In genomic region chr5:1789446-1789837, GRCh38 we compare ENCODE assay signal across 8 cellular contexts. TPM values are rescaled to one million over a fixed set of nuclear protein-coding genes. Genes with fewer than 3 reads are reported as not detected.
A peak's percentile ranks its signal among the peaks of the same experiment; 100 is the strongest.
DNase-seq lines count a peak whose midpoint lies in the region; ATAC-seq, FAIRE-seq and TF ChIP-seq lines count a peak whose summit lies in the region.
"Not testable (repeated sequence)": the region's sequence is repeated elsewhere in the genome, so short reads cannot be mapped to it uniquely, and the experiment has no call there.

No MANE protein-coding gene starts in this region.

- DNase-seq in A673 (ENCODE audit: low spot score) (peak; percentile 76), M059J (ENCODE audit: low read depth) (peak; percentile 71), MCF 10A (ENCODE audit: unreplicated experiment) (peak; percentile 56), fibroblast of the aortic adventitia (ENCODE audit: low read depth) (peak; percentile 71)
- DNase-seq in GM12892 (ENCODE audit: insufficient read length); activated T-cell treated with anti-CD3 and anti-CD28 coated beads, Interleukin-2, amount 50 U/mL, for 24 hours; neural progenitor cell (ENCODE audit: low spot score): not testable (repeated sequence)

- peak; percentile 81 for ATAC-seq in SK-N-SH treated with all-trans-retinoic acid at 6 μM for 48 hours

- H3K27ac ChIP-seq in A673 (ENCODE audit: low read depth, low read length, poor library complexity, severe bottlenecking); neural progenitor cell: not testable (repeated sequence)

- H3K9me3 Mint-ChIP-seq in activated T-cell treated with anti-CD3 and anti-CD28 coated beads, Interleukin-2, amount 50 U/mL, for 24 hours; MCF 10A (ENCODE audit: unreplicated experiment); neural progenitor cell: not testable (repeated sequence)

- CTCF ChIA-PET in A673 (lab: Charles Lee); MCF 10A (lab: Yijun Ruan, JAX): not testable (repeated sequence)

- intact Hi-C loops in A673 (cut with micrococcal nuclease; ENCODE audit: unreplicated experiment); MCF 10A (cut with micrococcal nuclease): not testable (repeated sequence)

- H4K20me1 ChIP-seq in neural progenitor cell (ENCODE audit: low read depth) = not testable (repeated sequence)

- not testable (repeated sequence) for H3K36me3 Mint-ChIP-seq in activated T-cell treated with anti-CD3 and anti-CD28 coated beads, Interleukin-2, amount 50 U/mL, for 24 hours (ENCODE audit: low read depth); MCF 10A (ENCODE audit: insufficient read depth, unreplicated experiment); neural progenitor cell

- peaks cover 11% of the 10 kb centered on the region for H3F3A ChIP-seq in neural progenitor cell (ENCODE audit: low read depth)

- BruUV-seq in A673 (replicated peaks; lab: Mats Ljungman, UMichigan); MCF 10A (replicated peaks; lab: Mats Ljungman, UMichigan): not testable (repeated sequence)

- not testable (repeated sequence) for H3K9ac ChIP-seq in neural progenitor cell

- not testable (repeated sequence) for H3K9me3 ChIP-seq in A673 (ENCODE audit: low read depth, low read length, poor library complexity, severe bottlenecking); neural progenitor cell (ENCODE audit: low read depth)

- not testable (repeated sequence) for TF ChIP-seq POLR2A in GM12892 (IDR thresholded peaks at IDR 0.05; ENCODE audit: low read depth, low read length)

- FAIRE-seq in GM12892 (lab: Jason Lieb, UNC) = peak; percentile 63

- H3K36me3 ChIP-seq in A673 (ENCODE audit: insufficient read depth, low read length, poor library complexity, severe bottlenecking); neural progenitor cell: not testable (repeated sequence)

- not testable (repeated sequence) for H3K4me3 Mint-ChIP-seq in activated T-cell treated with anti-CD3 and anti-CD28 coated beads, Interleukin-2, amount 50 U/mL, for 24 hours; neural progenitor cell
- peak overlapping the region; percentile 2 for H3K4me3 Mint-ChIP-seq in MCF 10A (ENCODE audit: unreplicated experiment)

- H3K27me3 ChIP-seq in A673 (replicated peaks; ENCODE audit: insufficient read depth, low read depth, low read length, poor library complexity); neural progenitor cell: not testable (repeated sequence)

- H3K4me1 ChIP-seq in A673 (ENCODE audit: insufficient read depth, low read length, poor library complexity, severe bottlenecking) (peaks cover 29% of the 10 kb centered on the region), neural progenitor cell (peaks cover 13% of the 10 kb centered on the region)

- H3K27me3 Mint-ChIP-seq in activated T-cell treated with anti-CD3 and anti-CD28 coated beads, Interleukin-2, amount 50 U/mL, for 24 hours; MCF 10A (ENCODE audit: insufficient read depth, unreplicated experiment); neural progenitor cell (ENCODE audit: insufficient read depth, low read depth): not testable (repeated sequence)

- peak overlapping the region; percentile 71 for H2AFZ ChIP-seq in neural progenitor cell (replicated peaks)

- POLR2A ChIA-PET in A673 (lab: Charles Lee; ENCODE audit: low non-redundant PET) = not testable (repeated sequence)
- POLR2A ChIA-PET in MCF 10A (lab: Yijun Ruan, JAX) = interaction anchor here (0.9 to 1.5 kb wide), 4 partner anchors 11 to 98 kb away, joined by 3 to 4 read pairs (median 3); no protein-coding TSS in a partner anchor

- H3K79me2 ChIP-seq in neural progenitor cell (ENCODE audit: low read depth) = not testable (repeated sequence)

- H3K4me1 Mint-ChIP-seq in activated T-cell treated with anti-CD3 and anti-CD28 coated beads, Interleukin-2, amount 50 U/mL, for 24 hours (ENCODE audit: low read depth) = peaks cover 77% of the 10 kb centered on the region
- H3K4me1 Mint-ChIP-seq in MCF 10A (ENCODE audit: insufficient read depth, unreplicated experiment) = not testable (repeated sequence)
- H3K4me1 Mint-ChIP-seq in neural progenitor cell = peaks cover 19% of the 10 kb centered on the region

- H3K27ac Mint-ChIP-seq in activated T-cell treated with anti-CD3 and anti-CD28 coated beads, Interleukin-2, amount 50 U/mL, for 24 hours = peak overlapping the region; percentile 14
- H3K27ac Mint-ChIP-seq in MCF 10A (ENCODE audit: low read depth, unreplicated experiment) = peak overlapping the region; percentile 2
- not testable (repeated sequence) for H3K27ac Mint-ChIP-seq in neural progenitor cell

- TF ChIP-seq CTCF in A673 (conservative IDR thresholded peaks at IDR 0.05; ENCODE audit: low read depth, low read length); MCF 10A (IDR thresholded peaks at IDR 0.05; ENCODE audit: unreplicated experiment); fibroblast of the aortic adventitia (IDR thresholded peaks at IDR 0.05; ENCODE audit: insufficient read depth, low read length); neural progenitor cell (IDR thresholded peaks at IDR 0.05): not testable (repeated sequence)

- not testable (repeated sequence) for H3K4me3 ChIP-seq in A673 (ENCODE audit: low read depth, low read length, poor library complexity, severe bottlenecking); fibroblast of the aortic adventitia (ENCODE audit: low read depth, low read length); neural progenitor cell

- H3K4me2 ChIP-seq in neural progenitor cell = not testable (repeated sequence)

RNA-seq across cellular contexts. Expression of gene MRPL36, which starts 10.2 kb away (rescaled TPM):
- total RNA-seq in A673 (2021) (89.5 and 102 TPM in 2 replicates), MCF 10A (2022) (90.5 and 101 TPM in 2 replicates), fibroblast of the aortic adventitia (ENCODE audit: low replicate concordance) (3.8 and 47.9 TPM in 2 replicates), neural progenitor cell (ENCODE audit: low replicate concordance) (22.2 and 30.2 TPM in 2 replicates)
- 66.1 TPM for polyA plus RNA-seq in GM12892 (2012; ENCODE audit: missing spikeins)
- 55.7 and 57.9 TPM in 2 replicates for total RNA-seq in M059J (2014; rRNA removed; shearing (Covaris generic))

RNA-seq across cellular contexts. Expression of gene NDUFS6, which starts 11.8 kb away (rescaled TPM):
- total RNA-seq in A673 (2021) = 69.4 and 72.8 TPM in 2 replicates
- 55.0 TPM for polyA plus RNA-seq in GM12892 (2012; ENCODE audit: missing spikeins)
- 60.0 and 159 TPM in 2 replicates for total RNA-seq in M059J (2014; rRNA removed; shearing (Covaris generic))
- total RNA-seq in MCF 10A (2022) = 44.1 and 65.6 TPM in 2 replicates
- 30.9 and 39.0 TPM in 2 replicates for total RNA-seq in fibroblast of the aortic adventitia (ENCODE audit: low replicate concordance)
- total RNA-seq in neural progenitor cell (ENCODE audit: low replicate concordance) = 54.2 TPM in 2 replicates
